Comparison of ENCODE assay signal across 1 cellular context in the genomic region with DNA sequence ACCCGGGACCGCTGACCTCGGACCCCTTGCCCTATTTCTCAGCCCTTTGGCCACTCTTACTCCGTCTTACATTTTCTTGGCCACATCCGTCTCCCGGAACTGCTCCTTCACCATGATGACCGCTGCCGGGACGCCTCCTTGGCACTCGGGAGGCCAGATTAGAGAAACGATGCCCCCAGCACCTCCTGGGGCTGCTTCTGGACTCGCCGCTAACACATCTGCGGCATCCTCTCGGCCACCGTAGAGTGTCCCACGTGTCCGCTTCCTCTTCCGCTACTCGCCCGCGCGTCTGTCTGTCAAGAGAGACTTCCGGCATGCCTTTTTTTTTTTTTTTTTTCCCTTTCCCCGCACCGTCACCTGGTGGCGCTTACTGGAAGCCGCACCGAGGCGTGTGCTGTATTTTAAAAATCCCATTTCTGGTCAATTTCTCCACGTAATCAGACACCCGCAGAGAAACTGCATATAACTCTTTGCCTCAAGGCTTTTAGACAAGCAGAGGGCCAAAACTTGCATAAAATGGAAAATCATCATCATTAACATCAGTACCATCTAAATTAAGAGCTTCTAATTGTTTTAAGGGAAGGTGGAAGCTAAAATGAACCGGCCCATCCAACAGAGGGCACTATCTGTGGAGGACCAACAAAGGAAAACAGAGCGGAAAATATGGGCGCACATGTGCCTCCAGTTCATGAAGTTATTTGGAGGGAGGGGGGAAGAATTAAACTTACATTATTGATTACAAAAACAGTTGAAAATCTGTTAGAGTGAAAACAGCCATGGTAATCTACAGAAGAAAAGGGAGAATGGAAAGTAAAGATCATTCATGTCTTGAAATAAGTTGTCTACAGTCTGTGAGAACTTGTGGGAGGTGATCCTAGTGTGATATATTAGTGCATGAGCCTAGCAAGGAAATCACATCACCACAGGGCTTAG.
TF ChIP-seq lines count a peak whose summit lies in the region.

TSS of gene POLR3A (minus strand) at position 222 of the 933 bp plus-strand sequence. CDS start at position 114, 108 bp downstream.

TF ChIP-seq in HEK293, 187 proteins besides CTCF, POLR2A, EP300 and RAD21 (continued from another document and continues in another):
- TF ChIP-seq ZNF16 (tag by site-specific recombination; IDR thresholded peaks at IDR 0.05; ENCODE audit: low read depth), result no peak
- TF ChIP-seq ZNF510 (tag by site-specific recombination; IDR thresholded peaks at IDR 0.05; ENCODE audit: insufficient replicate concordance), result no peak
- TF ChIP-seq ZNF514 (tag by site-specific recombination; IDR thresholded peaks at IDR 0.05), result no peak
- TF ChIP-seq, protein P1, sequence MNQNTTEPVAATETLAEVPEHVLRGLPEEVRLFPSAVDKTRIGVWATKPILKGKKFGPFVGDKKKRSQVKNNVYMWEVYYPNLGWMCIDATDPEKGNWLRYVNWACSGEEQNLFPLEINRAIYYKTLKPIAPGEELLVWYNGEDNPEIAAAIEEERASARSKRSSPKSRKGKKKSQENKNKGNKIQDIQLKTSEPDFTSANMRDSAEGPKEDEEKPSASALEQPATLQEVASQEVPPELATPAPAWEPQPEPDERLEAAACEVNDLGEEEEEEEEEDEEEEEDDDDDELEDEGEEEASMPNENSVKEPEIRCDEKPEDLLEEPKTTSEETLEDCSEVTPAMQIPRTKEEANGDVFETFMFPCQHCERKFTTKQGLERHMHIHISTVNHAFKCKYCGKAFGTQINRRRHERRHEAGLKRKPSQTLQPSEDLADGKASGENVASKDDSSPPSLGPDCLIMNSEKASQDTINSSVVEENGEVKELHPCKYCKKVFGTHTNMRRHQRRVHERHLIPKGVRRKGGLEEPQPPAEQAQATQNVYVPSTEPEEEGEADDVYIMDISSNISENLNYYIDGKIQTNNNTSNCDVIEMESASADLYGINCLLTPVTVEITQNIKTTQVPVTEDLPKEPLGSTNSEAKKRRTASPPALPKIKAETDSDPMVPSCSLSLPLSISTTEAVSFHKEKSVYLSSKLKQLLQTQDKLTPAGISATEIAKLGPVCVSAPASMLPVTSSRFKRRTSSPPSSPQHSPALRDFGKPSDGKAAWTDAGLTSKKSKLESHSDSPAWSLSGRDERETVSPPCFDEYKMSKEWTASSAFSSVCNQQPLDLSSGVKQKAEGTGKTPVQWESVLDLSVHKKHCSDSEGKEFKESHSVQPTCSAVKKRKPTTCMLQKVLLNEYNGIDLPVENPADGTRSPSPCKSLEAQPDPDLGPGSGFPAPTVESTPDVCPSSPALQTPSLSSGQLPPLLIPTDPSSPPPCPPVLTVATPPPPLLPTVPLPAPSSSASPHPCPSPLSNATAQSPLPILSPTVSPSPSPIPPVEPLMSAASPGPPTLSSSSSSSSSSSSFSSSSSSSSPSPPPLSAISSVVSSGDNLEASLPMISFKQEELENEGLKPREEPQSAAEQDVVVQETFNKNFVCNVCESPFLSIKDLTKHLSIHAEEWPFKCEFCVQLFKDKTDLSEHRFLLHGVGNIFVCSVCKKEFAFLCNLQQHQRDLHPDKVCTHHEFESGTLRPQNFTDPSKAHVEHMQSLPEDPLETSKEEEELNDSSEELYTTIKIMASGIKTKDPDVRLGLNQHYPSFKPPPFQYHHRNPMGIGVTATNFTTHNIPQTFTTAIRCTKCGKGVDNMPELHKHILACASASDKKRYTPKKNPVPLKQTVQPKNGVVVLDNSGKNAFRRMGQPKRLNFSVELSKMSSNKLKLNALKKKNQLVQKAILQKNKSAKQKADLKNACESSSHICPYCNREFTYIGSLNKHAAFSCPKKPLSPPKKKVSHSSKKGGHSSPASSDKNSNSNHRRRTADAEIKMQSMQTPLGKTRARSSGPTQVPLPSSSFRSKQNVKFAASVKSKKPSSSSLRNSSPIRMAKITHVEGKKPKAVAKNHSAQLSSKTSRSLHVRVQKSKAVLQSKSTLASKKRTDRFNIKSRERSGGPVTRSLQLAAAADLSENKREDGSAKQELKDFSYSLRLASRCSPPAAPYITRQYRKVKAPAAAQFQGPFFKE (tag by site-specific recombination; IDR thresholded peaks at IDR 0.05; ENCODE audit: borderline replicate concordance), result no peak
- TF ChIP-seq ZNF112 (tag by site-specific recombination; IDR thresholded peaks at IDR 0.05), result no peak
- peak; percentile 86 for TF ChIP-seq ZEB2 (tag by site-specific recombination; IDR thresholded peaks at IDR 0.05)
- peak; percentile 65 for TF ChIP-seq ZBTB8A (tag by site-specific recombination; IDR thresholded peaks at IDR 0.05)
- no peak; the same call in 1 of the 2 replicates for TF ChIP-seq ZBTB10 (tag by site-specific recombination; IDR thresholded peaks at IDR 0.05)
- no peak; the same call in 1 of the 2 replicates for TF ChIP-seq ZNF626 (tag by site-specific recombination; IDR thresholded peaks at IDR 0.05)
- TF ChIP-seq ZNF23 (tag by site-specific recombination; IDR thresholded peaks at IDR 0.05; ENCODE audit: borderline replicate concordance), result no peak
- TF ChIP-seq, protein P2, sequence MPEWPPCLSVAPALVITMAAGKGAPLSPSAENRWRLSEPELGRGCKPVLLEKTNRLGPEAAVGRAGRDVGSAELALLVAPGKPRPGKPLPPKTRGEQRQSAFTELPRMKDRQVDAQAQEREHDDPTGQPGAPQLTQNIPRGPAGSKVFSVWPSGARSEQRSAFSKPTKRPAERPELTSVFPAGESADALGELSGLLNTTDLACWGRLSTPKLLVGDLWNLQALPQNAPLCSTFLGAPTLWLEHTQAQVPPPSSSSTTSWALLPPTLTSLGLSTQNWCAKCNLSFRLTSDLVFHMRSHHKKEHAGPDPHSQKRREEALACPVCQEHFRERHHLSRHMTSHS (tag by site-specific recombination; IDR thresholded peaks at IDR 0.05), result no peak
- TF ChIP-seq ZNF121 (tag by site-specific recombination; IDR thresholded peaks at IDR 0.05), result no peak
- TF ChIP-seq KLF1 (tag by site-specific recombination; IDR thresholded peaks at IDR 0.05), result no peak
- no peak for TF ChIP-seq ZNF146 (tag by site-specific recombination; IDR thresholded peaks at IDR 0.05)
- TF ChIP-seq ZFP3 (tag by site-specific recombination; IDR thresholded peaks at IDR 0.05; ENCODE audit: low read depth), result no peak
- no peak for TF ChIP-seq ZNF785 (tag by site-specific recombination; IDR thresholded peaks at IDR 0.05)
- no peak for TF ChIP-seq YY1 (tag by site-specific recombination; IDR thresholded peaks at IDR 0.05)
- TF ChIP-seq OSR2 (tag by site-specific recombination; IDR thresholded peaks at IDR 0.05), result no peak
- no peak for TF ChIP-seq ZNF473 (tag by site-specific recombination; IDR thresholded peaks at IDR 0.05)
- TF ChIP-seq, protein P3, sequence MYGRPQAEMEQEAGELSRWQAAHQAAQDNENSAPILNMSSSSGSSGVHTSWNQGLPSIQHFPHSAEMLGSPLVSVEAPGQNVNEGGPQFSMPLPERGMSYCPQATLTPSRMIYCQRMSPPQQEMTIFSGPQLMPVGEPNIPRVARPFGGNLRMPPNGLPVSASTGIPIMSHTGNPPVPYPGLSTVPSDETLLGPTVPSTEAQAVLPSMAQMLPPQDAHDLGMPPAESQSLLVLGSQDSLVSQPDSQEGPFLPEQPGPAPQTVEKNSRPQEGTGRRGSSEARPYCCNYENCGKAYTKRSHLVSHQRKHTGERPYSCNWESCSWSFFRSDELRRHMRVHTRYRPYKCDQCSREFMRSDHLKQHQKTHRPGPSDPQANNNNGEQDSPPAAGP (tag by site-specific recombination; IDR thresholded peaks at IDR 0.05), result 0 out of 2 replicates have a peak, but pooled peaks have one; percentile 51
- TF ChIP-seq ZNF211 (tag by site-specific recombination; IDR thresholded peaks at IDR 0.05; ENCODE audit: low read depth), result no peak
- no peak; the same call in 1 of the 2 replicates for TF ChIP-seq YY2 (tag by site-specific recombination; IDR thresholded peaks at IDR 0.05)
- TF ChIP-seq ZNF37A (tag by site-specific recombination; IDR thresholded peaks at IDR 0.05), result no peak
- TF ChIP-seq ZNF549 (tag by site-specific recombination; IDR thresholded peaks at IDR 0.05), result no peak; the same call in 1 of the 2 replicates
- TF ChIP-seq ZBTB48 (tag by site-specific recombination; IDR thresholded peaks at IDR 0.05), result peak; percentile 58; the same call in 1 of the 2 replicates
- TF ChIP-seq GFI1B (tag by site-specific recombination; IDR thresholded peaks at IDR 0.05), result peak; percentile 51; the same call in 1 of the 2 replicates
- TF ChIP-seq ZBTB7A (tag by site-specific recombination; IDR thresholded peaks at IDR 0.05; ENCODE audit: low read depth), result 0 out of 2 replicates have a peak, but pooled peaks have one; percentile 22
- TF ChIP-seq, protein P4, sequence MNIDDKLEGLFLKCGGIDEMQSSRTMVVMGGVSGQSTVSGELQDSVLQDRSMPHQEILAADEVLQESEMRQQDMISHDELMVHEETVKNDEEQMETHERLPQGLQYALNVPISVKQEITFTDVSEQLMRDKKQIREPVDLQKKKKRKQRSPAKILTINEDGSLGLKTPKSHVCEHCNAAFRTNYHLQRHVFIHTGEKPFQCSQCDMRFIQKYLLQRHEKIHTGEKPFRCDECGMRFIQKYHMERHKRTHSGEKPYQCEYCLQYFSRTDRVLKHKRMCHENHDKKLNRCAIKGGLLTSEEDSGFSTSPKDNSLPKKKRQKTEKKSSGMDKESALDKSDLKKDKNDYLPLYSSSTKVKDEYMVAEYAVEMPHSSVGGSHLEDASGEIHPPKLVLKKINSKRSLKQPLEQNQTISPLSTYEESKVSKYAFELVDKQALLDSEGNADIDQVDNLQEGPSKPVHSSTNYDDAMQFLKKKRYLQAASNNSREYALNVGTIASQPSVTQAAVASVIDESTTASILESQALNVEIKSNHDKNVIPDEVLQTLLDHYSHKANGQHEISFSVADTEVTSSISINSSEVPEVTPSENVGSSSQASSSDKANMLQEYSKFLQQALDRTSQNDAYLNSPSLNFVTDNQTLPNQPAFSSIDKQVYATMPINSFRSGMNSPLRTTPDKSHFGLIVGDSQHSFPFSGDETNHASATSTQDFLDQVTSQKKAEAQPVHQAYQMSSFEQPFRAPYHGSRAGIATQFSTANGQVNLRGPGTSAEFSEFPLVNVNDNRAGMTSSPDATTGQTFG (tag by site-specific recombination; IDR thresholded peaks at IDR 0.05; ENCODE audit: borderline replicate concordance), result no peak
- peak; percentile 49 for TF ChIP-seq KLF10 (tag by site-specific recombination; IDR thresholded peaks at IDR 0.05)
- peak; percentile 89; the same call in 1 of the 2 replicates for TF ChIP-seq BCL11A (tag by site-specific recombination; IDR thresholded peaks at IDR 0.05; ENCODE audit: low read depth)
- TF ChIP-seq ZNF561 (tag by site-specific recombination; IDR thresholded peaks at IDR 0.05; ENCODE audit: borderline replicate concordance), result peak; percentile 73
- no peak for TF ChIP-seq REST (tag by site-specific recombination; IDR thresholded peaks at IDR 0.05)
- TF ChIP-seq ZNF837 (tag by site-specific recombination; IDR thresholded peaks at IDR 0.05), result no peak
- TF ChIP-seq ZNF404 (tag by site-specific recombination; IDR thresholded peaks at IDR 0.05), result no peak
- no peak for TF ChIP-seq ZNF416 (tag by site-specific recombination; IDR thresholded peaks at IDR 0.05)
- peak; percentile 54; the same call in 1 of the 2 replicates for TF ChIP-seq KLF16 (tag by site-specific recombination; IDR thresholded peaks at IDR 0.05)
- no peak for TF ChIP-seq ZNF426 (tag by site-specific recombination; IDR thresholded peaks at IDR 0.05)
- no peak for TF ChIP-seq ZNF239 (tag by site-specific recombination; IDR thresholded peaks at IDR 0.05)
- TF ChIP-seq ZNF830 (tag by site-specific recombination; IDR thresholded peaks at IDR 0.05; ENCODE audit: low read depth), result no peak
- TF ChIP-seq, protein P5, sequence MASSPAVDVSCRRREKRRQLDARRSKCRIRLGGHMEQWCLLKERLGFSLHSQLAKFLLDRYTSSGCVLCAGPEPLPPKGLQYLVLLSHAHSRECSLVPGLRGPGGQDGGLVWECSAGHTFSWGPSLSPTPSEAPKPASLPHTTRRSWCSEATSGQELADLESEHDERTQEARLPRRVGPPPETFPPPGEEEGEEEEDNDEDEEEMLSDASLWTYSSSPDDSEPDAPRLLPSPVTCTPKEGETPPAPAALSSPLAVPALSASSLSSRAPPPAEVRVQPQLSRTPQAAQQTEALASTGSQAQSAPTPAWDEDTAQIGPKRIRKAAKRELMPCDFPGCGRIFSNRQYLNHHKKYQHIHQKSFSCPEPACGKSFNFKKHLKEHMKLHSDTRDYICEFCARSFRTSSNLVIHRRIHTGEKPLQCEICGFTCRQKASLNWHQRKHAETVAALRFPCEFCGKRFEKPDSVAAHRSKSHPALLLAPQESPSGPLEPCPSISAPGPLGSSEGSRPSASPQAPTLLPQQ (tag by site-specific recombination; IDR thresholded peaks at IDR 0.05), result peak; percentile 66
